ENCODE assay signal across 21 cellular contexts in the genomic region with DNA sequence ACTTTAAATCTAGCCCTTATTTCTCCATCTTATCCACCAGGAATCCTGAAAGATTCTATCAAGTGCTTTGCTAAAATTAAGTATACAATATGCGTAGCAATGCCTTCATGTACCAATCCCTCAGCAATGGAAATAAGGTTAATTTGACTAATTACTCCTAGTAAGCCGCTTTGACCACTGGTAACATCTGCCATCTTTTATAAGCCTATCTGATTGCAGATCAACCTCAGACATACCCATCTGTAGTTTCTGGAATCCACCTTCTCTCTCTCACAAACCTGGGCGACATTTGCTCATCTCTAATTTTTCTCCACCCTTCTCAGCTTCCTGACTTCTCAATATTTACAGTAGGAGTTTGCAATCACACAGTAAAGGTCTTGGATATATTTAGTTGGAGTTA.
A peak's percentile ranks its signal among the peaks of the same experiment; 100 is the strongest.
DNase-seq lines count a peak whose midpoint lies in the region; ATAC-seq and TF ChIP-seq lines count a peak whose summit lies in the region.
"Had no signal": no experiment of that assay in that cellular context is flagged by ENCODE, and none has a peak within 500 bp of the region (broad histone marks: within the 10 kb centered on the region; RNA-seq: fewer than 3 reads in every experiment).

No MANE protein-coding gene starts in this region.

- no peak overlapping the region for H3K9ac ChIP-seq in BLaER1 treated with 17β-estradiol and CSF1 and Interleukin-3, amounts not matched to agents 10 nM and 100 nM

- H3K4me2 ChIP-seq in BLaER1 treated with 17β-estradiol and CSF1 and Interleukin-3, amounts not matched to agents 10 nM and 100 nM = peak overlapping the region; percentile 15 to 78 (median 72); a peak in 20 of 22 replicates
- H3K4me2 ChIP-seq: A549 had no signal

- no peak overlapping the region for H3K4me3 Mint-ChIP-seq in Caco-2 (ENCODE audit: unreplicated experiment)
- H3K4me3 Mint-ChIP-seq: CD4-positive, CD25-positive, alpha-beta regulatory T cell; CD8-positive, alpha-beta T cell; HFFc6 had no signal

- H3K4me3 ChIP-seq in BLaER1 treated with 17β-estradiol and CSF1 and Interleukin-3, amounts not matched to agents 10 nM and 100 nM = no peak overlapping the region
- H3K4me3 ChIP-seq in WERI-Rb-1 (ENCODE audit: low read depth, low read length) = no peak overlapping the region; the same call in 1 of the 2 replicates
- H3K4me3 ChIP-seq in Caco-2 (ENCODE audit: low read depth, low read length) = no peak overlapping the region
- H3K4me3 ChIP-seq: A549, HAP-1 had no signal

- H3K27ac Mint-ChIP-seq in Caco-2 (ENCODE audit: unreplicated experiment) = no peak overlapping the region
- H3K27ac Mint-ChIP-seq: CD4-positive, CD25-positive, alpha-beta regulatory T cell; CD8-positive, alpha-beta T cell; HFFc6 had no signal

- H3K9me3 ChIP-seq in BLaER1 treated with 17β-estradiol and CSF1 and Interleukin-3, amounts not matched to agents 10 nM and 100 nM (replicated peaks in 1 of 11) = no peaks in the 10 kb centered on the region
- H3K9me3 ChIP-seq in WERI-Rb-1 (ENCODE audit: severe bottlenecking) (no peaks in the 10 kb centered on the region), Caco-2 (no peaks in the 10 kb centered on the region)
- H3K9me3 ChIP-seq: A549, BE2C, HAP-1 had no signal

- no peak for ATAC-seq in HG03175 (IDR thresholded peaks at IDR 0.05; ENCODE audit: unreplicated experiment)
- ATAC-seq: A549; CD8-positive, alpha-beta T cell had no signal

- peaks cover 10 to 44% (median 29%) of the 10 kb centered on the region in 10 experiments for H3K4me1 ChIP-seq in BLaER1 treated with 17β-estradiol and CSF1 and Interleukin-3, amounts not matched to agents 10 nM and 100 nM
- no peaks in the 10 kb centered on the region for H3K4me1 ChIP-seq in Caco-2
- H3K4me1 ChIP-seq: A549, BE2C, HAP-1 had no signal

- H3K27me3 ChIP-seq in BLaER1 treated with 17β-estradiol and CSF1 and Interleukin-3, amounts not matched to agents 10 nM and 100 nM = no peaks in the 10 kb centered on the region
- H3K27me3 ChIP-seq in WERI-Rb-1 (ENCODE audit: insufficient read depth, low read depth, severe bottlenecking) (no peaks in the 10 kb centered on the region), Caco-2 (replicated peaks; ENCODE audit: control insufficient read depth, insufficient read depth, low read length) (no peaks in the 10 kb centered on the region; the same call in 1 of the 2 replicates)

- H3K36me3 ChIP-seq in BLaER1 treated with 17β-estradiol and CSF1 and Interleukin-3, amounts not matched to agents 10 nM and 100 nM = no peaks in the 10 kb centered on the region
- no peaks in the 10 kb centered on the region for H3K36me3 ChIP-seq in WERI-Rb-1
- H3K36me3 ChIP-seq in Caco-2 (ENCODE audit: control insufficient read depth, insufficient read depth, low read length) = no peaks in the 10 kb centered on the region
- H3K36me3 ChIP-seq: BE2C, HAP-1 had no signal

- CTCF ChIA-PET in Caco-2 (lab: Charles Lee) = no interaction called here

- BruUV-seq in Caco-2 (replicated peaks; lab: Mats Ljungman, UMichigan) = no TSS peak

- no peak for TF ChIP-seq CTCF in WERI-Rb-1 (IDR thresholded peaks at IDR 0.05; ENCODE audit: low read depth, low read length)
- no peak for TF ChIP-seq CTCF in Caco-2 (IDR thresholded peaks at IDR 0.05; ENCODE audit: insufficient read depth in 1 of 2, low read depth in 1 of 2, low read length in 1 of 2, severe bottlenecking in 1 of 2, unreplicated experiment in 1 of 2)

- peaks cover 9% of the 10 kb centered on the region for H3K36me3 Mint-ChIP-seq in Caco-2 (ENCODE audit: insufficient read depth, unreplicated experiment)

- POLR2A ChIA-PET in Caco-2 (lab: Charles Lee) = no interaction called here

- intact Hi-C loops in Caco-2 (cut with micrococcal nuclease; ENCODE audit: unreplicated experiment) = loop anchor here (10.0 kb wide), 2 partner anchors 139 to 249 kb away; a partner anchor contains a TSS

- H4K20me1 ChIP-seq in BLaER1 treated with 17β-estradiol and CSF1 and Interleukin-3, amounts not matched to agents 10 nM and 100 nM = peaks cover 0 to 24% (median 0%) of the 10 kb centered on the region in 11 experiments; a peak in 7 of 22 replicates

- no peaks in the 10 kb centered on the region for H3K4me1 Mint-ChIP-seq in Caco-2 (ENCODE audit: low read depth, unreplicated experiment)

- H3K27ac ChIP-seq in BLaER1 treated with 17β-estradiol and CSF1 and Interleukin-3, amounts not matched to agents 10 nM and 100 nM = no peak overlapping the region
- H3K27ac ChIP-seq in WERI-Rb-1 = peak overlapping the region; percentile 69
- no peak overlapping the region for H3K27ac ChIP-seq in substantia nigra (ENCODE audit: low read depth, low read length, poor library complexity, severe bottlenecking)
- H3K27ac ChIP-seq: A549, C4-2B had no signal

- no peaks in the 10 kb centered on the region for H3K9me3 Mint-ChIP-seq in Caco-2 (ENCODE audit: unreplicated experiment)
- H3K9me3 Mint-ChIP-seq: CD4-positive, CD25-positive, alpha-beta regulatory T cell; CD8-positive, alpha-beta T cell; HFFc6 had no signal

- DNase-seq in NCI-H524 (lab: John Stamatoyannopoulos, UW) (peak; percentile 91 to 97), NCI-H526 treated with DMSO at 0.1 percent for 48 hours (lab: John Stamatoyannopoulos, UW) (peak; percentile 49), WERI-Rb-1 (peak; percentile 38), substantia nigra (lab: John Stamatoyannopoulos, UW) (no peak), UCSD-AML1 (lab: John Stamatoyannopoulos, UW; ENCODE audit: unreplicated experiment) (no peak), Caco-2 (no peak)
- DNase-seq: 8988T; ACHN; AML-193; BE2C; CD4-positive, CD25-positive, alpha-beta regulatory T cell; CD8-positive, alpha-beta T cell; DMS153; DND-41; GOT3; HFFc6 had no signal

- H3K27me3 Mint-ChIP-seq in Caco-2 (ENCODE audit: insufficient read depth, unreplicated experiment) = peaks cover 10% of the 10 kb centered on the region
- H3K27me3 Mint-ChIP-seq: CD4-positive, CD25-positive, alpha-beta regulatory T cell had no signal

Comparison
In these comparisons a context has a peak if more than half of its experiments do, and no peak if none do; other contexts are left out.
1. DNase-seq: peak in NCI-H524 (2 of 2), NCI-H526 treated with DMSO at 0.1 percent for 48 hours (single experiment) and WERI-Rb-1 (single experiment); none in substantia nigra (0 of 49), UCSD-AML1 (single experiment) and Caco-2 (0 of 2).